ENCODE assay signal across 8 cellular contexts in genomic region chr19:19461671-19462622, GRCh38. TPM values are rescaled to one million over a fixed set of nuclear protein-coding genes. Genes with fewer than 3 reads are reported as not detected.
A peak's percentile ranks its signal among the peaks of the same experiment; 100 is the strongest.
DNase-seq lines count a peak whose midpoint lies in the region; ATAC-seq and TF ChIP-seq lines count a peak whose summit lies in the region.

No MANE protein-coding gene starts in this region.

- no peaks in the 10 kb centered on the region for H3K9me3 ChIP-seq in muscle layer of colon (ENCODE audit: low read length)

- H3K4me1 ChIP-seq in muscle layer of colon (ENCODE audit: insufficient read depth, low read length) = peaks cover 65% of the 10 kb centered on the region

- DNase-seq in NCI-H1417 (lab: John Stamatoyannopoulos, UW) (peak; percentile 10 to 87 (median 75)), NCI-H1417 treated with DMSO at 0.1 percent for 48 hours (lab: John Stamatoyannopoulos, UW) (no peak), epithelial cell of proximal tubule (ENCODE audit: low read depth) (no peak), A172 (ENCODE audit: low spot score) (no peak), superior temporal gyrus (ENCODE audit: extremely low spot score) (no peak)

- no peaks in the 10 kb centered on the region for H3K27me3 ChIP-seq in muscle layer of colon (ENCODE audit: control insufficient read depth in 1 of 2, insufficient read depth in 2 of 2, low read length in 2 of 2)

- H3K27ac ChIP-seq in muscle layer of colon (ENCODE audit: low read depth, low read length) = peak overlapping the region; percentile 68

- ATAC-seq in SK-N-SH treated with all-trans-retinoic acid at 6 μM for 48 hours (peak; percentile 47), GM21360 (IDR thresholded peaks at IDR 0.05; ENCODE audit: unreplicated experiment) (no peak)

- peak overlapping the region; percentile 12 for H3K9ac ChIP-seq in muscle layer of colon (ENCODE audit: low read length)

- peaks cover 22% of the 10 kb centered on the region for H3K36me3 ChIP-seq in muscle layer of colon (ENCODE audit: insufficient read depth, low read length)

- no peak for TF ChIP-seq CTCF in epithelial cell of proximal tubule (conservative IDR thresholded peaks at IDR 0.05; ENCODE audit: low read depth, low read length)

- peak overlapping the region; percentile 17 for H3K4me3 ChIP-seq in epithelial cell of proximal tubule (ENCODE audit: low read depth, low read length)
- H3K4me3 ChIP-seq in muscle layer of colon (ENCODE audit: low read depth in 1 of 2, low read length in 2 of 2) = peak overlapping the region; percentile 9 to 33

TF ChIP-seq in SK-N-SH treated with all-trans-retinoic acid at 6 μM for 48 hours, 23 proteins besides CTCF, POLR2A, EP300 and RAD21:
- TF ChIP-seq GLIS3 (CRISPR knock-in tag; IDR thresholded peaks at IDR 0.05) (no peak), TCF4 (CRISPR knock-in tag; IDR thresholded peaks at IDR 0.05; ENCODE audit: borderline replicate concordance) (no peak; the same call in 1 of the 2 replicates), ARNTL (CRISPR knock-in tag; IDR thresholded peaks at IDR 0.05; ENCODE audit: borderline replicate concordance, low read depth) (no peak), OSR1 (CRISPR knock-in tag; IDR thresholded peaks at IDR 0.05) (no peak), ZNF70 (CRISPR knock-in tag; IDR thresholded peaks at IDR 0.05) (no peak), SNAI2 (CRISPR knock-in tag; IDR thresholded peaks at IDR 0.05) (no peak), PPARA (CRISPR knock-in tag; IDR thresholded peaks at IDR 0.05; ENCODE audit: borderline replicate concordance) (no peak), ZNF8 (CRISPR knock-in tag; IDR thresholded peaks at IDR 0.05) (no peak), CSDC2 (CRISPR knock-in tag; IDR thresholded peaks at IDR 0.05) (no peak), CREB5 (CRISPR knock-in tag; IDR thresholded peaks at IDR 0.05; ENCODE audit: low read depth) (no peak), ISL1 (CRISPR knock-in tag; IDR thresholded peaks at IDR 0.05) (no peak), TOX (CRISPR knock-in tag; IDR thresholded peaks at IDR 0.05; ENCODE audit: borderline replicate concordance) (no peak), RARB (CRISPR knock-in tag; IDR thresholded peaks at IDR 0.05) (no peak), ZFP30 (CRISPR knock-in tag; IDR thresholded peaks at IDR 0.05) (no peak), ZFP3 (CRISPR knock-in tag; IDR thresholded peaks at IDR 0.05) (no peak)
- TF ChIP-seq, protein P1, sequence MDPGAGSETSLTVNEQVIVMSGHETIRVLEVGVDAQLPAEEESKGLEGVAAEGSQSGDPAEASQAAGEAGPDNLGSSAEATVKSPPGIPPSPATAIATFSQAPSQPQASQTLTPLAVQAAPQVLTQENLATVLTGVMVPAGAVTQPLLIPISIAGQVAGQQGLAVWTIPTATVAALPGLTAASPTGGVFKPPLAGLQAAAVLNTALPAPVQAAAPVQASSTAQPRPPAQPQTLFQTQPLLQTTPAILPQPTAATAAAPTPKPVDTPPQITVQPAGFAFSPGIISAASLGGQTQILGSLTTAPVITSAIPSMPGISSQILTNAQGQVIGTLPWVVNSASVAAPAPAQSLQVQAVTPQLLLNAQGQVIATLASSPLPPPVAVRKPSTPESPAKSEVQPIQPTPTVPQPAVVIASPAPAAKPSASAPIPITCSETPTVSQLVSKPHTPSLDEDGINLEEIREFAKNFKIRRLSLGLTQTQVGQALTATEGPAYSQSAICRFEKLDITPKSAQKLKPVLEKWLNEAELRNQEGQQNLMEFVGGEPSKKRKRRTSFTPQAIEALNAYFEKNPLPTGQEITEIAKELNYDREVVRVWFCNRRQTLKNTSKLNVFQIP (CRISPR knock-in tag; IDR thresholded peaks at IDR 0.05; ENCODE audit: borderline replicate concordance, low read depth) = no peak
- TF ChIP-seq, protein P2, sequence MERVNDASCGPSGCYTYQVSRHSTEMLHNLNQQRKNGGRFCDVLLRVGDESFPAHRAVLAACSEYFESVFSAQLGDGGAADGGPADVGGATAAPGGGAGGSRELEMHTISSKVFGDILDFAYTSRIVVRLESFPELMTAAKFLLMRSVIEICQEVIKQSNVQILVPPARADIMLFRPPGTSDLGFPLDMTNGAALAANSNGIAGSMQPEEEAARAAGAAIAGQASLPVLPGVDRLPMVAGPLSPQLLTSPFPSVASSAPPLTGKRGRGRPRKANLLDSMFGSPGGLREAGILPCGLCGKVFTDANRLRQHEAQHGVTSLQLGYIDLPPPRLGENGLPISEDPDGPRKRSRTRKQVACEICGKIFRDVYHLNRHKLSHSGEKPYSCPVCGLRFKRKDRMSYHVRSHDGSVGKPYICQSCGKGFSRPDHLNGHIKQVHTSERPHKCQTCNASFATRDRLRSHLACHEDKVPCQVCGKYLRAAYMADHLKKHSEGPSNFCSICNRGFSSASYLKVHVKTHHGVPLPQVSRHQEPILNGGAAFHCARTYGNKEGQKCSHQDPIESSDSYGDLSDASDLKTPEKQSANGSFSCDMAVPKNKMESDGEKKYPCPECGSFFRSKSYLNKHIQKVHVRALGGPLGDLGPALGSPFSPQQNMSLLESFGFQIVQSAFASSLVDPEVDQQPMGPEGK (CRISPR knock-in tag; IDR thresholded peaks at IDR 0.05; ENCODE audit: borderline replicate concordance) = no peak

RNA-seq across cellular contexts. Expression of gene TSSK6, which starts 53.4 kb away (rescaled TPM):
- total RNA-seq in epithelial cell of proximal tubule = 0.58 and 1.7 TPM in 2 replicates
- 0.26 and 0.88 TPM in 2 replicates for total RNA-seq in A172 (2014; rRNA removed; shearing (Covaris generic))

RNA-seq across cellular contexts. Expression of gene NDUFA13, which starts 54.1 kb away (rescaled TPM):
- 166 and 181 TPM in 2 replicates for total RNA-seq in epithelial cell of proximal tubule
- 43.2 and 101 TPM in 2 replicates for total RNA-seq in A172 (2014; rRNA removed; shearing (Covaris generic))

RNA-seq across cellular contexts. Expression of gene GATAD2A, which starts 56.5 kb away (rescaled TPM):
- total RNA-seq in epithelial cell of proximal tubule = 86.2 and 118 TPM in 2 replicates
- total RNA-seq in A172 (2014; rRNA removed; shearing (Covaris generic)) = 62.1 and 84.0 TPM in 2 replicates

Comparison
In these comparisons a context has a peak if more than half of its experiments do, and no peak if none do; other contexts are left out.
1. DNase-seq: peak in NCI-H1417 (3 of 3); none in NCI-H1417 treated with DMSO at 0.1 percent for 48 hours (single experiment), epithelial cell of proximal tubule (single experiment), A172 (single experiment) and superior temporal gyrus (single experiment).